ENCODE assay signal across 1 cellular context in genomic region chr10:124645496-124646095, GRCh38.
TF ChIP-seq lines count a peak whose summit lies in the region.

No MANE protein-coding gene starts in this region.

TF ChIP-seq in liver, 16 proteins besides CTCF, POLR2A, EP300 and RAD21 (continued from another document):
- no peak for TF ChIP-seq REST (IDR thresholded peaks at IDR 0.05)
- no peak for TF ChIP-seq ZBTB33 (IDR thresholded peaks at IDR 0.05)
- no peak for TF ChIP-seq EGR1 (IDR thresholded peaks at IDR 0.05; ENCODE audit: low read depth in 2 of 2)
